ENCODE assay signal across 35 cellular contexts in the genomic region with DNA sequence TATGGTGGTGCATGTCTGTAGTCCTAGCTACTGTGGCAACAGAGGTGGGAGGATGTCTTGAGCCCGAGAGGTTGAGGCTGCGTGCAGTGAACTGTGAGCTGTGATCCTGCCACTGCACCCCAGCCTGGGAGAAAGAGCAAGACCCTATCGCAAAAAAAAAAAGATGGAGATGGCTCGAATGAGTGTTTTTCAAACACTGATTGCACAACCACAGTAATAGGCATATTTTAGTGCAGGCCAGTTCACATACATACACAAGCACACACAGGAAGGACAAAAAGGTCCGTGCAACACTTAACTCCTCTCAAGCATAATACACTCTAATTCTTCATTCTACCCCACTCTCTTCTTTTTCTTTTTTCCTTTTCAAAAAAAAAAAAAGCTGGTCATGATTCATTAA. TPM values are rescaled to one million over a fixed set of nuclear protein-coding genes. Genes with fewer than 3 reads are reported as not detected.
"Had no signal": no experiment of that assay in that cellular context is flagged by ENCODE, and none has a peak within 500 bp of the region (broad histone marks: within the 10 kb centered on the region; RNA-seq: fewer than 3 reads in every experiment).

No MANE protein-coding gene starts in this region.

- H3K27me3 ChIP-seq: ascending aorta, brain microvascular endothelial cell, esophagus muscularis mucosa, foreskin keratinocyte had no signal

- H3K4me3 Mint-ChIP-seq: activated B cell treated with CpG ODN at 0.5 μM for 24 hours; activated CD4-positive, alpha-beta memory T cell treated with anti-CD3 and anti-CD28 coated beads for 36 hours; activated CD4-positive, alpha-beta T cell treated with anti-CD3 and anti-CD28 coated beads for 36 hours; activated CD4-positive, alpha-beta T cell treated with anti-CD3 and anti-CD28 coated beads, Interleukin-2, amount 10 ng/mL, durations not matched to agents 24 days and 14 days; activated CD8-positive, alpha-beta memory T cell treated with anti-CD3 and anti-CD28 coated beads, Interleukin-2, amount 10 ng/mL, durations not matched to agents 7 days and 5 days; activated CD8-positive, alpha-beta T cell treated with anti-CD3 and anti-CD28 coated beads, Interleukin-2, amount 10 ng/mL, durations not matched to agents 7 days and 5 days; activated naive CD4-positive, alpha-beta T cell treated with anti-CD3 and anti-CD28 coated beads, Interleukin-2, amount 10 ng/mL, durations not matched to agents 7 days and 5 days; activated naive CD8-positive, alpha-beta T cell treated with anti-CD3 and anti-CD28 coated beads, Interleukin-2, amount 10 ng/mL, durations not matched to agents 7 days and 5 days; activated T-helper 1 cell treated with anti-CD3 and anti-CD28 coated beads, Interleukin-12 subunit alpha, Interleukin-12 subunit beta, Interleukin-2, Interleukin-4 antibody, amounts not matched to agents 30 ng/mL and 10 ng/mL and 1 ng/mL, durations not matched to agents 14 hours and 24 hours and 36 hours; effector memory CD8-positive, alpha-beta T cell; T-helper 17 cell; T-helper 2 cell treated with Interferon-gamma antibody and Interleukin-4, amounts not matched to agents 5 μg/mL and 100 μg/mL, for 36 hours had no signal

- H3K4me3 ChIP-seq: ascending aorta, esophagus muscularis mucosa, gastrocnemius medialis had no signal

- H3K9me3 ChIP-seq: ascending aorta, esophagus muscularis mucosa, gastrocnemius medialis had no signal

- H3K36me3 ChIP-seq: ascending aorta, brain microvascular endothelial cell, esophagus muscularis mucosa, gastrocnemius medialis, WERI-Rb-1 had no signal

- H3K4me1 ChIP-seq: ascending aorta, foreskin keratinocyte, gastrocnemius medialis had no signal

- H3K27ac ChIP-seq: ascending aorta, brain microvascular endothelial cell, esophagus muscularis mucosa, foreskin keratinocyte, gastrocnemius medialis, WERI-Rb-1 had no signal

- H3K4me1 Mint-ChIP-seq: activated B cell treated with CpG ODN at 0.5 μM for 24 hours; activated CD4-positive, alpha-beta T cell treated with anti-CD3 and anti-CD28 coated beads for 36 hours; activated CD4-positive, alpha-beta T cell treated with anti-CD3 and anti-CD28 coated beads, Interleukin-2, amount 10 ng/mL, durations not matched to agents 24 days and 14 days; activated CD8-positive, alpha-beta memory T cell treated with anti-CD3 and anti-CD28 coated beads, Interleukin-2, amount 10 ng/mL, durations not matched to agents 7 days and 5 days; activated naive CD8-positive, alpha-beta T cell treated with anti-CD3 and anti-CD28 coated beads, Interleukin-2, amount 10 ng/mL, durations not matched to agents 7 days and 5 days; T-helper 17 cell had no signal

- ATAC-seq: activated CD4-positive, alpha-beta T cell treated with anti-CD3 and anti-CD28 coated beads for 36 hours; activated CD4-positive, CD25-positive, alpha-beta regulatory T cell treated with anti-CD3 and anti-CD28 coated beads, Interleukin-2, amount 50 U/mL, for 24 hours; activated CD8-positive, alpha-beta memory T cell treated with anti-CD3 and anti-CD28 coated beads, Interleukin-2, amount 10 ng/mL, durations not matched to agents 7 days and 5 days; activated CD8-positive, alpha-beta T cell treated with anti-CD3 and anti-CD28 coated beads, Interleukin-2, amount 10 ng/mL, durations not matched to agents 7 days and 5 days; activated naive CD4-positive, alpha-beta T cell treated with anti-CD3 and anti-CD28 coated beads, Interleukin-2, amount 50 U/mL, for 72 hours; effector memory CD8-positive, alpha-beta T cell; foreskin keratinocyte; gastrocnemius medialis; T-helper 17 cell had no signal

- DNase-seq: activated B cell treated with CpG ODN at 0.5 μM for 24 hours; activated CD4-positive, alpha-beta memory T cell treated with anti-CD3 and anti-CD28 coated beads for 36 hours; activated CD4-positive, alpha-beta T cell treated with anti-CD3 and anti-CD28 coated beads for 36 hours; activated CD4-positive, alpha-beta T cell treated with anti-CD3 and anti-CD28 coated beads, Interleukin-2, amount 10 ng/mL, durations not matched to agents 24 days and 14 days; activated CD8-positive, alpha-beta memory T cell treated with anti-CD3 and anti-CD28 coated beads, Interleukin-2, amount 10 ng/mL, durations not matched to agents 7 days and 5 days; activated CD8-positive, alpha-beta memory T cell treated with anti-CD3 and anti-CD28 coated beads, Interleukin-2, amount 50 U/mL, for 4 hours; activated CD8-positive, alpha-beta T cell treated with anti-CD3 and anti-CD28 coated beads, Interleukin-2, amount 10 ng/mL, durations not matched to agents 7 days and 5 days; activated effector memory CD4-positive, alpha-beta T cell treated with anti-CD3 and anti-CD28 coated beads, Interleukin-2, amount 50 U/mL, for 16 hours; activated naive CD4-positive, alpha-beta T cell; activated naive CD4-positive, alpha-beta T cell treated with anti-CD3 and anti-CD28 coated beads, Interleukin-2, amount 10 ng/mL, durations not matched to agents 7 days and 5 days; activated naive CD8-positive, alpha-beta T cell treated with anti-CD3 and anti-CD28 coated beads, Interleukin-2, amount 10 ng/mL, durations not matched to agents 7 days and 5 days; activated T-cell treated with anti-CD3 and anti-CD28 coated beads, Interleukin-2, amount 50 U/mL, for 1 hour; activated T-cell treated with anti-CD3 and anti-CD28 coated beads, Interleukin-2, amount 50 U/mL, for 48 hours; brain microvascular endothelial cell; caudate nucleus; cortex of kidney; dermis blood vessel endothelial cell; effector CD4-positive, alpha-beta T cell; effector memory CD8-positive, alpha-beta T cell; erythroblast; foreskin keratinocyte; gastrocnemius medialis; glutamatergic neuron; T-helper 1 cell; T-helper 17 cell; T1000; WERI-Rb-1 had no signal

- H3K27ac Mint-ChIP-seq: activated B cell treated with CpG ODN at 0.5 μM for 24 hours; activated CD4-positive, alpha-beta memory T cell treated with anti-CD3 and anti-CD28 coated beads for 36 hours; activated CD4-positive, alpha-beta T cell treated with anti-CD3 and anti-CD28 coated beads for 36 hours; activated CD4-positive, alpha-beta T cell treated with anti-CD3 and anti-CD28 coated beads, Interleukin-2, amount 10 ng/mL, durations not matched to agents 24 days and 14 days; activated CD8-positive, alpha-beta memory T cell treated with anti-CD3 and anti-CD28 coated beads, Interleukin-2, amount 10 ng/mL, durations not matched to agents 7 days and 5 days; activated CD8-positive, alpha-beta T cell treated with anti-CD3 and anti-CD28 coated beads, Interleukin-2, amount 10 ng/mL, durations not matched to agents 7 days and 5 days; activated naive CD4-positive, alpha-beta T cell treated with anti-CD3 and anti-CD28 coated beads, Interleukin-2, amount 10 ng/mL, durations not matched to agents 7 days and 5 days; activated naive CD4-positive, alpha-beta T cell treated with anti-CD3 and anti-CD28 coated beads, Interleukin-2, amount 50 U/mL, for 72 hours; activated naive CD8-positive, alpha-beta T cell treated with anti-CD3 and anti-CD28 coated beads, Interleukin-2, amount 10 ng/mL, durations not matched to agents 7 days and 5 days; activated T-helper 1 cell treated with anti-CD3 and anti-CD28 coated beads, Interleukin-12 subunit alpha, Interleukin-12 subunit beta, Interleukin-2, Interleukin-4 antibody, amounts not matched to agents 30 ng/mL and 10 ng/mL and 1 ng/mL, durations not matched to agents 14 hours and 24 hours and 36 hours; activated T-helper 2 cell treated with anti-CD3 and anti-CD28 coated beads, Interferon-gamma antibody, Interleukin-2, Interleukin-4, amounts not matched to agents 10 μg/mL and 5 μg/mL and 100 μg/mL, durations not matched to agents 14 hours and 24 hours and 36 hours; effector memory CD8-positive, alpha-beta T cell; T-helper 17 cell; T-helper 2 cell treated with Interferon-gamma antibody and Interleukin-4, amounts not matched to agents 5 μg/mL and 100 μg/mL, for 36 hours had no signal

- H3K36me3 Mint-ChIP-seq: activated CD4-positive, alpha-beta memory T cell treated with anti-CD3 and anti-CD28 coated beads for 36 hours; activated CD8-positive, alpha-beta memory T cell treated with anti-CD3 and anti-CD28 coated beads, Interleukin-2, amount 10 ng/mL, durations not matched to agents 7 days and 5 days; activated naive CD4-positive, alpha-beta T cell treated with anti-CD3 and anti-CD28 coated beads, Interleukin-2, amount 10 ng/mL, durations not matched to agents 7 days and 5 days; activated naive CD4-positive, alpha-beta T cell treated with anti-CD3 and anti-CD28 coated beads, Interleukin-2, amount 50 U/mL, for 72 hours; activated naive CD8-positive, alpha-beta T cell treated with anti-CD3 and anti-CD28 coated beads, Interleukin-2, amount 10 ng/mL, durations not matched to agents 7 days and 5 days had no signal

- H3K9me3 Mint-ChIP-seq: activated B cell treated with CpG ODN at 0.5 μM for 24 hours; activated CD4-positive, alpha-beta memory T cell treated with anti-CD3 and anti-CD28 coated beads for 36 hours; activated CD4-positive, alpha-beta T cell treated with anti-CD3 and anti-CD28 coated beads, Interleukin-2, amount 10 ng/mL, durations not matched to agents 24 days and 14 days; activated naive CD4-positive, alpha-beta T cell treated with anti-CD3 and anti-CD28 coated beads, Interleukin-2, amount 10 ng/mL, durations not matched to agents 7 days and 5 days; activated naive CD4-positive, alpha-beta T cell treated with anti-CD3 and anti-CD28 coated beads, Interleukin-2, amount 50 U/mL, for 72 hours; activated naive CD8-positive, alpha-beta T cell treated with anti-CD3 and anti-CD28 coated beads, Interleukin-2, amount 10 ng/mL, durations not matched to agents 7 days and 5 days; activated T-helper 1 cell treated with anti-CD3 and anti-CD28 coated beads, Interleukin-12 subunit alpha, Interleukin-12 subunit beta, Interleukin-2, Interleukin-4 antibody, amounts not matched to agents 30 ng/mL and 10 ng/mL and 1 ng/mL, durations not matched to agents 14 hours and 24 hours and 36 hours; activated T-helper 2 cell treated with anti-CD3 and anti-CD28 coated beads, Interferon-gamma antibody, Interleukin-2, Interleukin-4, amounts not matched to agents 10 μg/mL and 5 μg/mL and 100 μg/mL, durations not matched to agents 14 hours and 24 hours and 36 hours; effector memory CD8-positive, alpha-beta T cell; T-helper 2 cell treated with Interferon-gamma antibody and Interleukin-4, amounts not matched to agents 5 μg/mL and 100 μg/mL, for 36 hours had no signal

- H3K27me3 Mint-ChIP-seq: activated CD4-positive, alpha-beta memory T cell treated with anti-CD3 and anti-CD28 coated beads for 36 hours; activated CD4-positive, alpha-beta T cell treated with anti-CD3 and anti-CD28 coated beads for 36 hours; activated CD4-positive, alpha-beta T cell treated with anti-CD3 and anti-CD28 coated beads, Interleukin-2, amount 10 ng/mL, durations not matched to agents 24 days and 14 days; activated CD8-positive, alpha-beta memory T cell treated with anti-CD3 and anti-CD28 coated beads, Interleukin-2, amount 10 ng/mL, durations not matched to agents 7 days and 5 days; activated naive CD4-positive, alpha-beta T cell treated with anti-CD3 and anti-CD28 coated beads, Interleukin-2, amount 10 ng/mL, durations not matched to agents 7 days and 5 days; activated naive CD8-positive, alpha-beta T cell treated with anti-CD3 and anti-CD28 coated beads, Interleukin-2, amount 10 ng/mL, durations not matched to agents 7 days and 5 days; effector memory CD8-positive, alpha-beta T cell; T-helper 17 cell had no signal

RNA-seq across cellular contexts. Expression of a gene that starts 5.1 kb away (rescaled TPM):
- total RNA-seq: activated B cell treated with CpG ODN at 0.5 μM for 24 hours; activated CD4-positive, alpha-beta T cell treated with anti-CD3 and anti-CD28 coated beads, Interleukin-2, amount 10 ng/mL, durations not matched to agents 24 days and 14 days; activated T-helper 1 cell treated with anti-CD3 and anti-CD28 coated beads, Interleukin-12 subunit alpha, Interleukin-12 subunit beta, Interleukin-2, Interleukin-4 antibody, amounts not matched to agents 30 ng/mL and 10 ng/mL and 1 ng/mL, durations not matched to agents 14 hours and 24 hours and 36 hours; activated T-helper 2 cell treated with anti-CD3 and anti-CD28 coated beads, Interferon-gamma antibody, Interleukin-2, Interleukin-4, amounts not matched to agents 10 μg/mL and 5 μg/mL and 100 μg/mL, durations not matched to agents 14 hours and 24 hours and 36 hours; ascending aorta; chondrocyte; dermis blood vessel endothelial cell had no signal
